In genomic region chr13:50911051-50911690, GRCh38 we compare ENCODE assay signal across 8 cellular contexts. TPM values are rescaled to one million over a fixed set of nuclear protein-coding genes. Genes with fewer than 3 reads are reported as not detected.
A peak's percentile ranks its signal among the peaks of the same experiment; 100 is the strongest.
DNase-seq lines count a peak whose midpoint lies in the region; ATAC-seq and TF ChIP-seq lines count a peak whose summit lies in the region.

No MANE protein-coding gene starts in this region.

- H3K4me2 ChIP-seq in skeletal muscle satellite cell (ENCODE audit: low read length), result peak overlapping the region; percentile 97

- H3K36me3 ChIP-seq in left ventricle myocardium inferior (no peaks in the 10 kb centered on the region), SK-N-MC (ENCODE audit: insufficient read depth, low read length) (no peaks in the 10 kb centered on the region), skeletal muscle satellite cell (ENCODE audit: insufficient read depth, low read length) (no peaks in the 10 kb centered on the region)

- H3K27ac ChIP-seq in left ventricle myocardium inferior (replicated peaks) (peak overlapping the region; percentile 92), SK-N-MC (no peak overlapping the region)

- no peak for TF ChIP-seq CTCF in left ventricle myocardium inferior (IDR thresholded peaks at IDR 0.05; ENCODE audit: borderline replicate concordance)

- intact Hi-C loops in left ventricle myocardium inferior (cut with micrococcal nuclease) (no loop called here), cardiac septum (cut with DNase I) (loop anchor here (5.0 kb wide), 4 partner anchors 109 to 934 kb away; no protein-coding TSS in a partner anchor)

- ATAC-seq in HG03520 (IDR thresholded peaks at IDR 0.05; ENCODE audit: unreplicated experiment), result no peak

- peaks cover 78% of the 10 kb centered on the region for H3K4me1 ChIP-seq in left ventricle myocardium inferior
- H3K4me1 ChIP-seq in skeletal muscle satellite cell (ENCODE audit: control insufficient read depth, insufficient read depth, low read length), result peaks cover 28% of the 10 kb centered on the region

- TF ChIP-seq POLR2A in erythroblast (IDR thresholded peaks at IDR 0.05; ENCODE audit: low read length), result peak; percentile 12

- no peak for DNase-seq in left ventricle myocardium inferior
- no peak for DNase-seq in cardiac septum (ENCODE audit: low spot score)
- no peak for DNase-seq in SK-N-MC (ENCODE audit: low read depth, low spot score)
- peak; percentile 78 to 91 for DNase-seq in erythroblast (lab: John Stamatoyannopoulos, UW)
- DNase-seq in cerebellum (ENCODE audit: low spot score), result no peak
- no peak for DNase-seq in NCI-H2227 treated with DMSO at 0.1 percent for 48 hours (lab: John Stamatoyannopoulos, UW)

- no peaks in the 10 kb centered on the region for H3K27me3 ChIP-seq in left ventricle myocardium inferior (ENCODE audit: low read depth)
- no peaks in the 10 kb centered on the region for H3K27me3 ChIP-seq in skeletal muscle satellite cell (ENCODE audit: control insufficient read depth, insufficient read depth, low read length)

- H3K4me3 ChIP-seq in left ventricle myocardium inferior (peak overlapping the region; percentile 96), SK-N-MC (peak overlapping the region; percentile 97), skeletal muscle satellite cell (ENCODE audit: low read length) (peak overlapping the region; percentile 81)

- H3K9me3 ChIP-seq in left ventricle myocardium inferior (replicated peaks) (no peaks in the 10 kb centered on the region), SK-N-MC (ENCODE audit: low read depth, low read length) (no peaks in the 10 kb centered on the region), skeletal muscle satellite cell (replicated peaks; ENCODE audit: low read length) (no peaks in the 10 kb centered on the region)

- H3K9ac ChIP-seq in SK-N-MC (ENCODE audit: insufficient read length), result peak overlapping the region; percentile 97
- H3K9ac ChIP-seq in skeletal muscle satellite cell (ENCODE audit: low read depth, low read length), result peak overlapping the region; percentile 95

RNA-seq across cellular contexts. Expression of gene RNASEH2B, which starts 1.6 kb away (rescaled TPM):
- total RNA-seq in left ventricle myocardium inferior (42.7 TPM), cardiac septum (37.2 TPM), cerebellum (61.9 TPM)
- 31.4 and 37.4 TPM in 2 replicates for total RNA-seq in skeletal muscle satellite cell (2012; rRNA removed)

Comparison
In these comparisons a context has a peak if more than half of its experiments do, and no peak if none do; other contexts are left out.
1. DNase-seq: peak in erythroblast (2 of 2); none in left ventricle myocardium inferior (single experiment), cardiac septum (single experiment), SK-N-MC (single experiment), cerebellum (single experiment) and NCI-H2227 treated with DMSO at 0.1 percent for 48 hours (single experiment).
2. Peak in every context shown above with its lines, with median percentiles within 50 percentile points of each other: H3K4me3 ChIP-seq.